Comparison of ENCODE assay signal across 12 cellular contexts in the genomic region with DNA sequence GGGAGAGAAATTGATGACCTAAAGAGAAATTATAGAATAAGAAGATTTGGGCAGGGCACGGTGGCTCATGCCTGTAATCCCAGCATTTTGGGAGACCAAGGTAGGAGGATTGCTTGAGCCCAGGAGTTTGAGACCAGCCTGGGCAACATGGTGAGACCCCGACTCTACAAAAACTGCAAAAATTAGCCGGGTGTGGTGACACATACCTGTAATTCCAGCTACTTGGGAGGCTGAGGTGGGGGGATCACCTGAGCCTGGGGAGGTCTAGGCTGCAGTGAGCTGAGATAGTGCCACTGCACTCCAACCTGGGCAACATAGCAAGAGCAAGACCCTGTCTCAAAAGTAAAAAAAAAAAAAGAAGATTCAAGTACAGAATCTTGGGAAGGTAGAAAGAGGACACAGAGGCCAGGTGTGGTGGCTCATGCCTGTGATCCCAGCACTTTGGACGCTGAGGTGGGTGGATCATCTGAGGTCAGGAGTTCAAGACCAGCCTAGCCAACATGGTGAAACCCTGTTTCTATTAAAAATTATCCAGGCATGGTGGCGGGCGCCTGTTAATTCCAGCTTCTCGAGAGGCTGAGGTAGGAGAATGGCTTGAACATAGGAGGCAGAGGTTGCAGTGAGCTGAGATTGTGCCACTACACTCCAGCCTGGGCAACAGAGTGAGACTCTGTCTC. TPM values are rescaled to one million over a fixed set of nuclear protein-coding genes. Genes with fewer than 3 reads are reported as not detected.
DNase-seq lines count a peak whose midpoint lies in the region; TF ChIP-seq lines count a peak whose summit lies in the region.
"Not testable (repeated sequence)": the region's sequence is repeated elsewhere in the genome, so short reads cannot be mapped to it uniquely, and the experiment has no call there.
"Had no signal": no experiment of that assay in that cellular context is flagged by ENCODE, and none has a peak within 500 bp of the region (broad histone marks: within the 10 kb centered on the region; RNA-seq: fewer than 3 reads in every experiment).

No MANE protein-coding gene starts in this region.

- H2AFZ ChIP-seq in ACC112 (ENCODE audit: low read length, unreplicated experiment): peak overlapping the region; percentile 0
- H2AFZ ChIP-seq in OCI-LY7 (ENCODE audit: low read length): not testable (repeated sequence)
- H2AFZ ChIP-seq in neuron (ENCODE audit: low read depth, low read length): peak overlapping the region; percentile 56

- intact Hi-C loops in OCI-LY7 (cut with micrococcal nuclease; ENCODE audit: unreplicated experiment): loop anchor here (5.0 to 10.0 kb wide), 3 partner anchors 38 to 363 kb away; partner anchors contain the start of gene ERLIN1

- CTCF ChIA-PET in OCI-LY7 (lab: Charles Lee; ENCODE audit: unreplicated experiment): interaction anchor here (1.1 kb wide), 1 partner anchor 27 kb away, joined by 4 read pairs; no protein-coding TSS in a partner anchor

- H3K27ac ChIP-seq in ACC112 (ENCODE audit: low read depth, low read length) (peak overlapping the region; percentile 99), OCI-LY7 (ENCODE audit: low read depth, low read length, poor library complexity, severe bottlenecking) (peak overlapping the region; percentile 71), esophagus (ENCODE audit: low read depth in 2 of 2, low read length in 1 of 2) (peak overlapping the region; percentile 97 to 100), substantia nigra (ENCODE audit: low read depth, low read length, poor library complexity, severe bottlenecking) (peak overlapping the region; percentile 91)

- POLR2A ChIA-PET in OCI-LY7 (lab: Charles Lee): interaction anchor here (0.6 to 3.6 kb wide), 5 partner anchors 11 to 47 kb away, joined by 3 to 88 read pairs (median 3); partner anchors contain the start of gene SCD

- H3K79me2 ChIP-seq in ACC112 (ENCODE audit: control insufficient read depth, insufficient read depth, low read length, unreplicated experiment): not testable (repeated sequence)
- peaks cover 16% of the 10 kb centered on the region; the same call in 1 of the 2 replicates for H3K79me2 ChIP-seq in OCI-LY7 (ENCODE audit: insufficient read depth, low read depth, low read length)

- H3K4me3 ChIP-seq in ACC112 (ENCODE audit: low read depth, low read length) (peak overlapping the region; percentile 84), H7 (ENCODE audit: insufficient read depth, low read depth, low read length) (peak overlapping the region; percentile 64), OCI-LY7 (ENCODE audit: low read depth, low read length, poor library complexity, severe bottlenecking) (peak overlapping the region; percentile 73), astrocyte of the cerebellum (ENCODE audit: low read depth, low read length) (peak overlapping the region; percentile 41), esophagus (ENCODE audit: low read depth in 1 of 2, low read length in 2 of 2) (peak overlapping the region; percentile 2 to 80), iPS-18c (ENCODE audit: insufficient read depth, low read depth, low read length) (peak overlapping the region; percentile 69; the same call in 1 of the 2 replicates), neuron (ENCODE audit: low read length) (peak overlapping the region; percentile 54)

- peak overlapping the region; percentile 90 for H3K4me2 ChIP-seq in OCI-LY7 (ENCODE audit: low read length)

- not testable (repeated sequence) for H3K9me2 ChIP-seq in OCI-LY7 (ENCODE audit: insufficient read depth, low read length)

- H3K27me3 ChIP-seq in ACC112 (ENCODE audit: insufficient read depth, low read length); H7 (ENCODE audit: control insufficient read depth, insufficient read depth, low read length); esophagus (ENCODE audit: control insufficient read depth in 1 of 2, insufficient read depth in 2 of 2, low read length in 2 of 2); neuron (ENCODE audit: insufficient read depth, low read length): not testable (repeated sequence)

- not testable (repeated sequence) for H3K36me3 ChIP-seq in ACC112 (ENCODE audit: insufficient read depth, low read length); H7 (replicated peaks; ENCODE audit: control insufficient read depth, insufficient read depth, low read length); OCI-LY7 (ENCODE audit: insufficient read depth, low read length); esophagus (ENCODE audit: control insufficient read depth in 2 of 2, insufficient read depth in 2 of 2, low read length in 1 of 2); neuron (ENCODE audit: insufficient read depth, low read length)

- not testable (repeated sequence) for H3K9me3 ChIP-seq in OCI-LY7 (ENCODE audit: low read length); esophagus (ENCODE audit: control insufficient read depth in 2 of 2, insufficient read depth in 1 of 2, low read depth in 1 of 2, low read length in 1 of 2); iPS-18c (ENCODE audit: control insufficient read depth, insufficient read depth, low read length); neuron (ENCODE audit: low read length)

- not testable (repeated sequence) for TF ChIP-seq CTCF in OCI-LY7 (conservative IDR thresholded peaks at IDR 0.05; ENCODE audit: low read length); astrocyte of the cerebellum (IDR thresholded peaks at IDR 0.05; ENCODE audit: low read depth, low read length, missing control alignments)

- in situ Hi-C loops in astrocyte of the cerebellum (cut with HindIII; ENCODE audit: low sequenced_read_pairs): not testable (repeated sequence)

- peaks cover 39% of the 10 kb centered on the region for H3K4me1 ChIP-seq in ACC112 (ENCODE audit: control insufficient read depth, insufficient read depth, low read length, unreplicated experiment)
- H3K4me1 ChIP-seq in OCI-LY7 (ENCODE audit: insufficient read depth, low read length, poor library complexity, severe bottlenecking): peaks cover 60% of the 10 kb centered on the region
- not testable (repeated sequence) for H3K4me1 ChIP-seq in esophagus (ENCODE audit: control insufficient read depth in 2 of 2, insufficient read depth in 2 of 2, low read length in 1 of 2)
- H3K4me1 ChIP-seq in neuron (ENCODE audit: insufficient read depth, low read length): peaks cover 34% of the 10 kb centered on the region

- not testable (repeated sequence) for DNase-seq in H7; OCI-LY7 (ENCODE audit: low spot score); astrocyte of the cerebellum (ENCODE audit: low read depth); substantia nigra (lab: John Stamatoyannopoulos, UW)

- BruUV-seq in OCI-LY7 (replicated peaks; lab: Mats Ljungman, UMichigan): not testable (repeated sequence)

- H4K20me1 ChIP-seq in OCI-LY7 (ENCODE audit: insufficient read depth, low read length): not testable (repeated sequence)

- 62 to 73% methylated on average over 7 of the region's 7 CpGs for WGBS in esophagus, 2 donors

RNA-seq across cellular contexts. Expression of gene SCD, which starts 27.8 kb away (rescaled TPM):
- 215 and 258 TPM in 2 replicates for total RNA-seq in H7 (2014; rRNA removed; shearing (Covaris generic))
- 66.1 and 76.8 TPM in 2 replicates for total RNA-seq in OCI-LY7 (2014; rRNA removed; shearing (Covaris generic))
- total RNA-seq in OCI-LY7 (2022): 291 and 327 TPM in 2 replicates
- 10 to 100 TPM; 57.6 to 73.1 TPM for polyA plus RNA-seq in esophagus

RNA-seq across cellular contexts. Expression of gene PKD2L1, which starts 44.8 kb away (rescaled TPM):
- total RNA-seq in H7 (2014; rRNA removed; shearing (Covaris generic)): not detected in 2 replicates
- total RNA-seq in OCI-LY7 (2014; rRNA removed; shearing (Covaris generic)): not detected in 2 replicates
- 0.76 TPM in 1 of 2 replicates, not detected in the other for total RNA-seq in OCI-LY7 (2022)
- polyA plus RNA-seq in esophagus: not detected
- total RNA-seq: activated naive CD8-positive, alpha-beta T cell treated with anti-CD3 and anti-CD28 coated beads, Interleukin-2, amount 10 ng/mL, durations not matched to agents 7 days and 5 days; dermis blood vessel endothelial cell; lung microvascular endothelial cell; RPMI7951 had no signal
